Comparison of ENCODE assay signal across 24 cellular contexts in genomic region chr10:70078937-70079336, GRCh38. TPM values are rescaled to one million over a fixed set of nuclear protein-coding genes. Genes with fewer than 3 reads are reported as not detected.
"Had no signal": no experiment of that assay in that cellular context is flagged by ENCODE, and none has a peak within 500 bp of the region (broad histone marks: within the 10 kb centered on the region; RNA-seq: fewer than 3 reads in every experiment).

No MANE protein-coding gene starts in this region.

- H3K4me3 ChIP-seq: colonic mucosa, esophagus muscularis mucosa, gastroesophageal sphincter, heart left ventricle, hepatocyte, left ventricle myocardium inferior, lower lobe of right lung, mucosa of descending colon had no signal

- FAIRE-seq: endometrium, endothelial cell of umbilical vein, frontal cortex, islet of Langerhans had no signal

- H3K36me3 Mint-ChIP-seq: naive B cell had no signal

- H2AFZ ChIP-seq: hepatocyte had no signal

- H3K27ac Mint-ChIP-seq: dendritic cell treated with granulocyte-macrophage colony-stimulating factor and Interleukin-4, amounts not matched to agents 40 ng/mL and 50 ng/mL, for 4 days; effector memory CD8-positive, alpha-beta T cell; endodermal cell; mesothelial cell of epicardium; naive B cell had no signal

- H3K27me3 Mint-ChIP-seq: dendritic cell treated with granulocyte-macrophage colony-stimulating factor and Interleukin-4, amounts not matched to agents 40 ng/mL and 50 ng/mL, for 4 days; naive B cell had no signal

- H3K9me3 ChIP-seq: colonic mucosa, esophagus muscularis mucosa, gastroesophageal sphincter, heart left ventricle, left ventricle myocardium inferior, lower lobe of right lung, mucosa of descending colon had no signal

- DNase-seq: colonic mucosa; cortex of kidney; effector CD8-positive, alpha-beta T cell; effector memory CD8-positive, alpha-beta T cell; endodermal cell; heart left ventricle; hypothalamus; left colon; left ventricle myocardium inferior; lower lobe of right lung; mesenchymal stem cell; mucosa of descending colon; naive B cell had no signal

- H3K27me3 ChIP-seq: colonic mucosa, esophagus muscularis mucosa, foreskin keratinocyte, gastroesophageal sphincter, heart left ventricle, hepatocyte had no signal

- H3K4me3 Mint-ChIP-seq: dendritic cell treated with granulocyte-macrophage colony-stimulating factor and Interleukin-4, amounts not matched to agents 40 ng/mL and 50 ng/mL, for 4 days; effector memory CD8-positive, alpha-beta T cell; endodermal cell; mesothelial cell of epicardium; naive B cell had no signal

- H3K4me1 Mint-ChIP-seq: naive B cell had no signal

- H3K36me3 ChIP-seq: colonic mucosa, lower lobe of right lung had no signal

- H3K9me3 Mint-ChIP-seq: dendritic cell treated with granulocyte-macrophage colony-stimulating factor and Interleukin-4, amounts not matched to agents 40 ng/mL and 50 ng/mL, for 4 days; effector memory CD8-positive, alpha-beta T cell; endodermal cell; mesothelial cell of epicardium; naive B cell had no signal

- H3K4me2 ChIP-seq: hepatocyte had no signal

- H3K27ac ChIP-seq: colonic mucosa, esophagus muscularis mucosa, foreskin keratinocyte, gastroesophageal sphincter, heart left ventricle, hepatocyte, left ventricle myocardium inferior, lower lobe of right lung had no signal

- H3K4me1 ChIP-seq: colonic mucosa, esophagus muscularis mucosa, gastroesophageal sphincter, heart left ventricle, left ventricle myocardium inferior, lower lobe of right lung had no signal

RNA-seq across cellular contexts. Expression of gene MACROH2A2, which starts 26.3 kb away (rescaled TPM):
- total RNA-seq: endothelial cell of umbilical vein, lung microvascular endothelial cell had no signal
